Comparison of ENCODE assay signal across 16 cellular contexts in genomic region chr2:33492735-33493134, GRCh38.
"Had no signal": no experiment of that assay in that cellular context is flagged by ENCODE, and none has a peak within 500 bp of the region (broad histone marks: within the 10 kb centered on the region; RNA-seq: fewer than 3 reads in every experiment).

No MANE protein-coding gene starts in this region.

- DNase-seq: activated CD4-positive, alpha-beta T cell treated with anti-CD3 and anti-CD28 coated beads, Interleukin-2, amount 50 U/mL, for 48 hours; activated T-cell treated with anti-CD3 and anti-CD28 coated beads for 4 hours; cerebellar nuclear complex; effector CD8-positive, alpha-beta T cell; esophagus squamous epithelium; lower lobe of right lung; sigmoid colon; stimulated activated CD4-positive, alpha-beta T cell treated with anti-CD3 and anti-CD28 coated beads, Interleukin-4, amount 100 ng/mL, for 24 hours; T-helper 2 cell; WERI-Rb-1 had no signal

- FAIRE-seq: bronchial epithelial cell, endothelial cell of umbilical vein had no signal

- H3K4me3 Mint-ChIP-seq: activated naive CD8-positive, alpha-beta T cell; activated T-helper 1 cell treated with anti-CD3 and anti-CD28 coated beads, Interleukin-12 subunit alpha, Interleukin-12 subunit beta, Interleukin-2, Interleukin-4 antibody, amounts not matched to agents 30 ng/mL and 10 ng/mL and 1 ng/mL, durations not matched to agents 14 hours and 24 hours and 36 hours; nephron; stimulated activated effector memory CD8-positive, alpha-beta T cell treated with anti-CD3 and anti-CD28 coated beads, Interleukin-12 subunit alpha, Interleukin-12 subunit beta, amount 100 ng/mL, for 72 hours had no signal

- H3K27ac ChIP-seq: esophagus squamous epithelium, lower lobe of right lung, sigmoid colon, WERI-Rb-1 had no signal

- H3K4me1 ChIP-seq: sigmoid colon had no signal

- H3K9me3 Mint-ChIP-seq: activated T-helper 1 cell treated with anti-CD3 and anti-CD28 coated beads, Interleukin-12 subunit alpha, Interleukin-12 subunit beta, Interleukin-2, Interleukin-4 antibody, amounts not matched to agents 30 ng/mL and 10 ng/mL and 1 ng/mL, durations not matched to agents 14 hours and 24 hours and 36 hours; stimulated activated effector memory CD8-positive, alpha-beta T cell treated with anti-CD3 and anti-CD28 coated beads, Interleukin-12 subunit alpha, Interleukin-12 subunit beta, amount 100 ng/mL, for 72 hours had no signal

- H3K27me3 Mint-ChIP-seq: activated naive CD8-positive, alpha-beta T cell had no signal

- ATAC-seq: lower lobe of right lung; stimulated activated effector memory CD8-positive, alpha-beta T cell treated with anti-CD3 and anti-CD28 coated beads, Interleukin-12 subunit alpha, Interleukin-12 subunit beta, amount 100 ng/mL, for 72 hours had no signal

- H3K9me3 ChIP-seq: esophagus squamous epithelium, lower lobe of right lung, sigmoid colon had no signal

- H3K27me3 ChIP-seq: esophagus squamous epithelium, sigmoid colon had no signal

- H3K36me3 ChIP-seq: esophagus squamous epithelium, lower lobe of right lung, sigmoid colon, WERI-Rb-1 had no signal

- H3K27ac Mint-ChIP-seq: activated naive CD8-positive, alpha-beta T cell; activated T-helper 1 cell treated with anti-CD3 and anti-CD28 coated beads, Interleukin-12 subunit alpha, Interleukin-12 subunit beta, Interleukin-2, Interleukin-4 antibody, amounts not matched to agents 30 ng/mL and 10 ng/mL and 1 ng/mL, durations not matched to agents 14 hours and 24 hours and 36 hours; nephron; stimulated activated effector memory CD8-positive, alpha-beta T cell treated with anti-CD3 and anti-CD28 coated beads, Interleukin-12 subunit alpha, Interleukin-12 subunit beta, amount 100 ng/mL, for 72 hours had no signal

- H3K4me3 ChIP-seq: esophagus squamous epithelium, lower lobe of right lung, sigmoid colon had no signal
